8 cellular contexts compared by ENCODE assay signal in genomic region chr12:109804820-109805761, GRCh38. TPM values are rescaled to one million over a fixed set of nuclear protein-coding genes. Genes with fewer than 3 reads are reported as not detected.
DNase-seq lines count a peak whose midpoint lies in the region; ATAC-seq, FAIRE-seq and TF ChIP-seq lines count a peak whose summit lies in the region.

No MANE protein-coding gene starts in this region.

- H3K9ac ChIP-seq in Karpas-422 (ENCODE audit: low read length) = no peak overlapping the region

- H3K27me3 Mint-ChIP-seq in T-helper 2 cell treated with Interferon-gamma antibody and Interleukin-4, amounts not matched to agents 5 μg/mL and 100 μg/mL, for 36 hours (ENCODE audit: low read depth) = no peaks in the 10 kb centered on the region

- no peak overlapping the region for H3K27ac Mint-ChIP-seq in T-helper 2 cell treated with Interferon-gamma antibody and Interleukin-4, amounts not matched to agents 5 μg/mL and 100 μg/mL, for 36 hours

- in situ Hi-C loops in astrocyte of the cerebellum (cut with HindIII; ENCODE audit: low sequenced_read_pairs) = no loop called here

- TF ChIP-seq CTCF in DOHH2 (IDR thresholded peaks at IDR 0.05; ENCODE audit: low read depth, low read length, poor library complexity, severe bottlenecking) = peak; percentile 97
- peak; percentile 98 for TF ChIP-seq CTCF in astrocyte of the cerebellum (IDR thresholded peaks at IDR 0.05; ENCODE audit: low read depth, low read length, missing control alignments)
- peak; percentile 86 for TF ChIP-seq CTCF in hepatocyte (IDR thresholded peaks at IDR 0.05; ENCODE audit: poor library complexity)

- H4K20me1 ChIP-seq in DOHH2 (ENCODE audit: control insufficient read depth, insufficient read depth, low read depth, low read length) (no peaks in the 10 kb centered on the region), Karpas-422 (ENCODE audit: insufficient read depth, low read depth, low read length) (no peaks in the 10 kb centered on the region), hepatocyte (ENCODE audit: insufficient read depth, poor library complexity, severe bottlenecking) (no peaks in the 10 kb centered on the region)

- no peak for FAIRE-seq in small intestine (lab: Jason Lieb, UNC)

- peak; percentile 83 for DNase-seq in Karpas-422
- peak; percentile 50 for DNase-seq in T-helper 2 cell treated with Interferon-gamma antibody and Interleukin-4, amounts not matched to agents 5 μg/mL and 100 μg/mL, for 36 hours (ENCODE audit: low spot score)
- DNase-seq in astrocyte of the cerebellum (ENCODE audit: low read depth) = peak; percentile 16
- peak; percentile 63 for DNase-seq in hepatocyte (ENCODE audit: low spot score)
- peak; percentile 49 for DNase-seq in small intestine

- no peaks in the 10 kb centered on the region for H3K4me1 ChIP-seq in DOHH2 (ENCODE audit: control insufficient read depth, low read length)
- H3K4me1 ChIP-seq in Karpas-422 (ENCODE audit: low read length) = no peaks in the 10 kb centered on the region
- H3K4me1 ChIP-seq in hepatocyte (ENCODE audit: insufficient read depth) = no peaks in the 10 kb centered on the region
- H3K4me1 ChIP-seq in small intestine (ENCODE audit: control insufficient read depth in 2 of 2, insufficient read depth in 1 of 2, low read depth in 1 of 2, low read length in 1 of 2) = no peaks in the 10 kb centered on the region

- H3K9me3 ChIP-seq in DOHH2 (ENCODE audit: control insufficient read depth, insufficient read depth, low read length) (no peaks in the 10 kb centered on the region), Karpas-422 (ENCODE audit: low read length) (no peaks in the 10 kb centered on the region), hepatocyte (ENCODE audit: low read depth) (no peaks in the 10 kb centered on the region), small intestine (ENCODE audit: control insufficient read depth, low read depth) (no peaks in the 10 kb centered on the region)

- no peaks in the 10 kb centered on the region for H3K9me2 ChIP-seq in DOHH2 (replicated peaks; ENCODE audit: control insufficient read depth, low read length)
- H3K9me2 ChIP-seq in Karpas-422 (replicated peaks; ENCODE audit: insufficient read depth, low read length) = no peaks in the 10 kb centered on the region
- no peaks in the 10 kb centered on the region for H3K9me2 ChIP-seq in hepatocyte (replicated peaks; ENCODE audit: insufficient read depth)

- no peaks in the 10 kb centered on the region for H3K36me3 Mint-ChIP-seq in T-helper 2 cell treated with Interferon-gamma antibody and Interleukin-4, amounts not matched to agents 5 μg/mL and 100 μg/mL, for 36 hours (ENCODE audit: low read depth)

- no peaks in the 10 kb centered on the region for H3K27me3 ChIP-seq in DOHH2 (ENCODE audit: control insufficient read depth, low read length)
- no peaks in the 10 kb centered on the region for H3K27me3 ChIP-seq in Karpas-422 (ENCODE audit: low read length)
- H3K27me3 ChIP-seq in hepatocyte = no peaks in the 10 kb centered on the region
- no peaks in the 10 kb centered on the region for H3K27me3 ChIP-seq in small intestine (ENCODE audit: control insufficient read depth in 2 of 2, insufficient read depth in 2 of 2, low read length in 2 of 2)

- H3K9me3 Mint-ChIP-seq in T-helper 2 cell treated with Interferon-gamma antibody and Interleukin-4, amounts not matched to agents 5 μg/mL and 100 μg/mL, for 36 hours = no peaks in the 10 kb centered on the region

- 59% methylated on average over 9 of the region's 12 CpGs for WGBS in hepatocyte (ENCODE audit: low lambda C conversion rate, missing lambda C conversion rate)
- WGBS in small intestine, 3 donors = 41 to 43% (median 42%) methylated on average over 12 of the region's 12 CpGs

- no peaks in the 10 kb centered on the region for H3K79me2 ChIP-seq in DOHH2 (ENCODE audit: control insufficient read depth, low read length)
- no peaks in the 10 kb centered on the region for H3K79me2 ChIP-seq in Karpas-422 (ENCODE audit: low read length)
- H3K79me2 ChIP-seq in hepatocyte = no peaks in the 10 kb centered on the region

- no peak overlapping the region for H2AFZ ChIP-seq in Karpas-422 (ENCODE audit: low read length)
- H2AFZ ChIP-seq in hepatocyte = no peak overlapping the region

- H3K4me1 Mint-ChIP-seq in T-helper 2 cell treated with Interferon-gamma antibody and Interleukin-4, amounts not matched to agents 5 μg/mL and 100 μg/mL, for 36 hours (ENCODE audit: low read depth) = no peaks in the 10 kb centered on the region

- no peak overlapping the region for H3K4me3 Mint-ChIP-seq in T-helper 2 cell treated with Interferon-gamma antibody and Interleukin-4, amounts not matched to agents 5 μg/mL and 100 μg/mL, for 36 hours

- H3K4me3 ChIP-seq in DOHH2 (ENCODE audit: low read length) (no peak overlapping the region), Karpas-422 (ENCODE audit: low read length) (no peak overlapping the region), astrocyte of the cerebellum (ENCODE audit: low read depth, low read length) (no peak overlapping the region), hepatocyte (no peak overlapping the region), small intestine (ENCODE audit: low read depth in 1 of 2, low read length in 2 of 2) (no peak overlapping the region)

- H3K27ac ChIP-seq in DOHH2 (ENCODE audit: low read depth, low read length) (no peak overlapping the region), Karpas-422 (ENCODE audit: low read length) (no peak overlapping the region), hepatocyte (no peak overlapping the region), small intestine (ENCODE audit: low read depth in 1 of 2, low read length in 1 of 2) (no peak overlapping the region)

- H3K36me3 ChIP-seq in DOHH2 (ENCODE audit: control insufficient read depth, low read length) = no peaks in the 10 kb centered on the region
- no peaks in the 10 kb centered on the region for H3K36me3 ChIP-seq in Karpas-422 (ENCODE audit: insufficient read depth, low read length)
- no peaks in the 10 kb centered on the region for H3K36me3 ChIP-seq in hepatocyte (replicated peaks; ENCODE audit: insufficient read depth, low read depth)
- no peaks in the 10 kb centered on the region for H3K36me3 ChIP-seq in small intestine (ENCODE audit: control insufficient read depth in 2 of 2, insufficient read depth in 2 of 2, low read length in 2 of 2)

- no peak overlapping the region for H3K4me2 ChIP-seq in DOHH2 (ENCODE audit: low read length)
- H3K4me2 ChIP-seq in Karpas-422 (ENCODE audit: low read depth, low read length, poor library complexity, severe bottlenecking) = no peak overlapping the region
- H3K4me2 ChIP-seq in hepatocyte = no peak overlapping the region

- no peaks in the 10 kb centered on the region for H3F3A ChIP-seq in DOHH2 (ENCODE audit: control insufficient read depth, insufficient read depth)

- no peak for ATAC-seq in GM18861 (IDR thresholded peaks at IDR 0.05; ENCODE audit: unreplicated experiment)
- no peak for ATAC-seq in HG03571 (IDR thresholded peaks at IDR 0.05; ENCODE audit: unreplicated experiment)

RNA-seq across cellular contexts. Expression of gene TRPV4, which starts 28.1 kb away (rescaled TPM):
- not detected in 2 replicates for total RNA-seq in Karpas-422 (2014; rRNA removed; shearing (Covaris generic); ENCODE audit: low replicate concordance)
- 0.88 and 2.3 TPM in 2 replicates for total RNA-seq in hepatocyte
- 2.7 and 4.7 TPM in 2 replicates for polyA plus RNA-seq in hepatocyte
- polyA plus RNA-seq in small intestine = under 1 TPM in 1 of 3 donors, not detected in 2; 0.39 TPM

Comparison
In these comparisons a context has a peak if more than half of its experiments do, and no peak if none do; other contexts are left out.
1. DNase-seq: peak in every context shown above with its lines; median percentile 83 in Karpas-422; 63 in hepatocyte; 50 in T-helper 2 cell treated with Interferon-gamma antibody and Interleukin-4, amounts not matched to agents 5 μg/mL and 100 μg/mL, for 36 hours; 49 in small intestine; 16 in astrocyte of the cerebellum.